1 cellular context compared by ENCODE assay signal in genomic region chr12:131882804-131883520, GRCh38.
TF ChIP-seq lines count a peak whose summit lies in the region.

No MANE protein-coding gene starts in this region.

TF ChIP-seq in K562, 482 proteins besides CTCF, POLR2A, EP300 and RAD21:
- TF ChIP-seq PKNOX1 (IDR thresholded peaks at IDR 0.05), result 0 out of 2 replicates have a peak, but pooled peaks have one; percentile 6
- TF ChIP-seq ZNF384 (IDR thresholded peaks at IDR 0.05; ENCODE audit: low read depth, low read length), result peak; percentile 69; the same call in 1 of the 2 replicates
- no peak for TF ChIP-seq E2F6 (IDR thresholded peaks at IDR 0.05; ENCODE audit: borderline replicate concordance in 1 of 2, extremely low read depth in 1 of 2, insufficient read depth in 1 of 2, insufficient read length in 1 of 2, low read depth in 1 of 2, low read length in 1 of 2, poor library complexity in 1 of 2, severe bottlenecking in 1 of 2)
- no peak for TF ChIP-seq DNMT1 (IDR thresholded peaks at IDR 0.05)
- TF ChIP-seq ZNF121 (CRISPR knock-in tag; conservative IDR thresholded peaks at IDR 0.05), result peak; percentile 68
- no peak for TF ChIP-seq CHD4 (IDR thresholded peaks at IDR 0.05; ENCODE audit: insufficient read depth, insufficient replicate concordance, low read depth, low read length, poor library complexity, severe bottlenecking)
- no peak for TF ChIP-seq NR2F6 (CRISPR knock-in tag; IDR thresholded peaks at IDR 0.05)
- peak in 1 of 2 experiments; percentile 22; a peak in 1 of 4 replicates for TF ChIP-seq RCOR1 (IDR thresholded peaks at IDR 0.05; ENCODE audit: borderline replicate concordance in 1 of 2, low read depth in 2 of 2, low read length in 2 of 2)
- TF ChIP-seq BCOR (IDR thresholded peaks at IDR 0.05), result peak; percentile 50; the same call in 1 of the 2 replicates
- no peak for TF ChIP-seq CLOCK (CRISPR knock-in tag; IDR thresholded peaks at IDR 0.05; ENCODE audit: borderline replicate concordance)
- no peak for TF ChIP-seq TCFL5 (CRISPR knock-in tag; conservative IDR thresholded peaks at IDR 0.05)
- no peak for TF ChIP-seq MYNN (IDR thresholded peaks at IDR 0.05)
- TF ChIP-seq MYNN (CRISPR knock-in tag; IDR thresholded peaks at IDR 0.05), result no peak
- no peak for TF ChIP-seq ZBTB12 (CRISPR knock-in tag; IDR thresholded peaks at IDR 0.05)
- TF ChIP-seq JUND (IDR thresholded peaks at IDR 0.05; ENCODE audit: borderline replicate concordance, low read depth, low read length), result no peak
- no peak for TF ChIP-seq JUND (tag; IDR thresholded peaks at IDR 0.05; ENCODE audit: borderline replicate concordance, low read depth, low read length)
TF ChIP-seq in K562: peak in this region for 5.
